Comparison of ENCODE assay signal across 8 cellular contexts in the genomic region with DNA sequence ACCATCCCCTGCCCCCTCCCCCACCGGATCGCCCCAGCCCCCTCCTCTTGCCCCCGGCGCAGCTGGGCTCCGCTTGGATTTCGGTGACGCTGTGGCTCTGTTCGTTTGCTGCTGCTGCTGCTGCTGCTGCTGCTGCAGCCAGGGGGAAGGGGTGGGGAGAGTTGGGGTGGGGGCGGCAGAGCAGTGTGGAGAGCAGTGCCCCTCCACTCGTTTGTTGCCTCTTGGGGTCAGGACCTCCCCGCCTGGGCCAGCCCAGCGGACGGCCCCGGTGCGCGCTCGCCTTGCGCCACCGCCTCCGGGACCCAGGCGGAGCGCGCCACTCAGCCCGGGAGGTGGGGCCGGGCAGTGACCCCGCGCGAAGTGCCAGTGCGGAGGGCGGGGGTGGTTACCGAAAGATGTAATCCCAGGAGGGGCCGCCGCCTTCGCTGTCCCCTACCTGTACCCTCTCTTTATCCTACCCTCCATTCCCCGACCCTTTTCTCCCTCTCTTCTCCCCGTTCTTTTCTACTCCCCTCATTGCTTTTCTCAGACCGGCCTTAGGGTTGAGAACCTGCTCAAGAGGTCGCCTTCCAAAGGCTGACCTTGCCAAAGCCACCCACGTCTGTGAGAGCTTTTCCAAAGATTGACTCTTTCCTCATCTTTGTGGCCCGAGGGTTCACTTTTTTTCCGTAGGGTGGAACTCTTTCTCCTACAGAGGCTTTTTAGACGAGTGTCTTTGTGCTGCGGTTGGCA.
A peak's percentile ranks its signal among the peaks of the same experiment; 100 is the strongest.
DNase-seq lines count a peak whose midpoint lies in the region; ATAC-seq and TF ChIP-seq lines count a peak whose summit lies in the region.

No MANE protein-coding gene starts in this region.

- peaks cover 12% of the 10 kb centered on the region for H3K4me1 ChIP-seq in cardiac muscle cell (ENCODE audit: low read depth)
- H3K4me1 ChIP-seq in tibial artery = peaks cover 0 to 13% (median 9%) of the 10 kb centered on the region in 4 donors

- H3K27me3 ChIP-seq in cardiac muscle cell = no peaks in the 10 kb centered on the region
- peaks cover 0 to 4% (median 0%) of the 10 kb centered on the region in 45 donors for H3K27me3 ChIP-seq in dorsolateral prefrontal cortex
- H3K27me3 ChIP-seq in neural cell (ENCODE audit: insufficient read depth, low read depth, low read length) = no peaks in the 10 kb centered on the region
- peaks cover 0 to 39% of the 10 kb centered on the region in 2 donors for H3K27me3 ChIP-seq in tibial artery

- peak; percentile 3 to 75 for DNase-seq in cardiac muscle cell (ENCODE audit: low read depth in 1 of 2, low spot score in 1 of 2)
- no peak for DNase-seq in left ventricle myocardium superior
- peak; percentile 45 for DNase-seq in NCI-H1092 treated with DMSO at 0.1 percent for 48 hours (lab: John Stamatoyannopoulos, UW)
- DNase-seq in dorsolateral prefrontal cortex = peak in 9 of 10 donors; percentile 43 to 78 (median 62)
- no peak for DNase-seq in tibial artery
- DNase-seq in activated CD8-positive, alpha-beta memory T cell treated with anti-CD3 and anti-CD28 coated beads for 24 hours = no peak
- no peak for DNase-seq in activated CD4-positive, alpha-beta T cell treated with anti-CD3 and anti-CD28 coated beads, Interleukin-2, amount 50 U/mL, for 1 hour

- H3K4me3 ChIP-seq in cardiac muscle cell (peak overlapping the region; percentile 51), dorsolateral prefrontal cortex (peak overlapping the region; percentile 37 to 82 (median 65)), neural cell (ENCODE audit: low read length) (peak overlapping the region; percentile 76), tibial artery (peak overlapping the region in 1 of 2 donors; percentile 31)

- H3K4me2 ChIP-seq in neural cell (ENCODE audit: low read length) = peak overlapping the region; percentile 68

- TF ChIP-seq EP300 in neural cell (conservative IDR thresholded peaks at IDR 0.05; ENCODE audit: poor library complexity, severe bottlenecking) = no peak

- peaks cover 4% of the 10 kb centered on the region for H3F3A ChIP-seq in neural cell (ENCODE audit: insufficient read depth, low read length, poor library complexity, severe bottlenecking)

- TF ChIP-seq CTCF in cardiac muscle cell (IDR thresholded peaks at IDR 0.05; ENCODE audit: low read depth, low read length) (no peak), dorsolateral prefrontal cortex (IDR thresholded peaks at IDR 0.05 in 54 of 56, conservative IDR thresholded peaks at IDR 0.05 in 2 of 56; ENCODE audit: low read depth in 1 of 56, partially characterized antibody in 56 of 56) (peak in 16 of 56 donors; percentile 5 to 36 (median 20)), neural cell (IDR thresholded peaks at IDR 0.05; ENCODE audit: poor library complexity, severe bottlenecking) (peak; percentile 32), tibial artery (IDR thresholded peaks at IDR 0.05) (no peak)

- TF ChIP-seq RAD21 in neural cell (conservative IDR thresholded peaks at IDR 0.05) = no peak

- no peak for ATAC-seq in left ventricle myocardium superior

- intact Hi-C loops in left ventricle myocardium superior (cut with micrococcal nuclease) (no loop called here), dorsolateral prefrontal cortex (cut with DNase I) (loop anchor here (5.0 to 10.0 kb wide), 5 partner anchors 136 to 521 kb away; a partner anchor contains a TSS), tibial artery (cut with DNase I; ENCODE audit: low total_unique reads) (no loop called here)

- H3K36me3 ChIP-seq in cardiac muscle cell = no peaks in the 10 kb centered on the region
- no peaks in the 10 kb centered on the region for H3K36me3 ChIP-seq in neural cell (ENCODE audit: insufficient read depth, low read length)
- H3K36me3 ChIP-seq in tibial artery = no peaks in the 10 kb centered on the region

- peak overlapping the region; percentile 93 for H2AFZ ChIP-seq in neural cell (ENCODE audit: low read depth, low read length)

- H3K79me2 ChIP-seq in neural cell (replicated peaks; ENCODE audit: insufficient read depth, low read length) = no peaks in the 10 kb centered on the region

- peak overlapping the region; percentile 91 for H3K9ac ChIP-seq in neural cell (ENCODE audit: low read length)

- H3K27ac ChIP-seq in cardiac muscle cell = peak overlapping the region; percentile 52
- peak overlapping the region; percentile 62 to 99 (median 96) for H3K27ac ChIP-seq in dorsolateral prefrontal cortex
- peak overlapping the region; percentile 94 for H3K27ac ChIP-seq in neural cell (ENCODE audit: low read length)
- no peak overlapping the region for H3K27ac ChIP-seq in tibial artery

- no peaks in the 10 kb centered on the region for H3K9me3 ChIP-seq in cardiac muscle cell (ENCODE audit: low read depth)
- no peaks in the 10 kb centered on the region for H3K9me3 ChIP-seq in neural cell (ENCODE audit: low read length)
- no peaks in the 10 kb centered on the region for H3K9me3 ChIP-seq in tibial artery

- H3K9me2 ChIP-seq in neural cell (ENCODE audit: insufficient read depth, low read length) = no peaks in the 10 kb centered on the region

- no peaks in the 10 kb centered on the region for H4K20me1 ChIP-seq in neural cell (ENCODE audit: insufficient read depth)

TF ChIP-seq in neural cell, 6 proteins besides CTCF, POLR2A, EP300 and RAD21:
- TF ChIP-seq MXI1 (conservative IDR thresholded peaks at IDR 0.05; ENCODE audit: poor library complexity, severe bottlenecking) (no peak), EZH2 (IDR thresholded peaks at IDR 0.05; ENCODE audit: borderline replicate concordance, insufficient read depth, low read length, poor library complexity, severe bottlenecking) (no peak), TAF1 (IDR thresholded peaks at IDR 0.05; ENCODE audit: low read depth) (peak; percentile 1), POLR2AphosphoS5 (IDR thresholded peaks at IDR 0.05) (peak; percentile 64), SMC3 (conservative IDR thresholded peaks at IDR 0.05; ENCODE audit: poor library complexity) (peak; percentile 39)
- TF ChIP-seq, protein P1, sequence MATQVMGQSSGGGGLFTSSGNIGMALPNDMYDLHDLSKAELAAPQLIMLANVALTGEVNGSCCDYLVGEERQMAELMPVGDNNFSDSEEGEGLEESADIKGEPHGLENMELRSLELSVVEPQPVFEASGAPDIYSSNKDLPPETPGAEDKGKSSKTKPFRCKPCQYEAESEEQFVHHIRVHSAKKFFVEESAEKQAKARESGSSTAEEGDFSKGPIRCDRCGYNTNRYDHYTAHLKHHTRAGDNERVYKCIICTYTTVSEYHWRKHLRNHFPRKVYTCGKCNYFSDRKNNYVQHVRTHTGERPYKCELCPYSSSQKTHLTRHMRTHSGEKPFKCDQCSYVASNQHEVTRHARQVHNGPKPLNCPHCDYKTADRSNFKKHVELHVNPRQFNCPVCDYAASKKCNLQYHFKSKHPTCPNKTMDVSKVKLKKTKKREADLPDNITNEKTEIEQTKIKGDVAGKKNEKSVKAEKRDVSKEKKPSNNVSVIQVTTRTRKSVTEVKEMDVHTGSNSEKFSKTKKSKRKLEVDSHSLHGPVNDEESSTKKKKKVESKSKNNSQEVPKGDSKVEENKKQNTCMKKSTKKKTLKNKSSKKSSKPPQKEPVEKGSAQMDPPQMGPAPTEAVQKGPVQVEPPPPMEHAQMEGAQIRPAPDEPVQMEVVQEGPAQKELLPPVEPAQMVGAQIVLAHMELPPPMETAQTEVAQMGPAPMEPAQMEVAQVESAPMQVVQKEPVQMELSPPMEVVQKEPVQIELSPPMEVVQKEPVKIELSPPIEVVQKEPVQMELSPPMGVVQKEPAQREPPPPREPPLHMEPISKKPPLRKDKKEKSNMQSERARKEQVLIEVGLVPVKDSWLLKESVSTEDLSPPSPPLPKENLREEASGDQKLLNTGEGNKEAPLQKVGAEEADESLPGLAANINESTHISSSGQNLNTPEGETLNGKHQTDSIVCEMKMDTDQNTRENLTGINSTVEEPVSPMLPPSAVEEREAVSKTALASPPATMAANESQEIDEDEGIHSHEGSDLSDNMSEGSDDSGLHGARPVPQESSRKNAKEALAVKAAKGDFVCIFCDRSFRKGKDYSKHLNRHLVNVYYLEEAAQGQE (IDR thresholded peaks at IDR 0.05; ENCODE audit: borderline replicate concordance) = peak; percentile 77

Comparison
In these comparisons a context has a peak if more than half of its experiments do, and no peak if none do; other contexts are left out.
1. DNase-seq: peak in cardiac muscle cell (2 of 2), NCI-H1092 treated with DMSO at 0.1 percent for 48 hours (single experiment) and dorsolateral prefrontal cortex (9 of 10); none in left ventricle myocardium superior (single experiment), tibial artery (0 of 2), activated CD8-positive, alpha-beta memory T cell treated with anti-CD3 and anti-CD28 coated beads for 24 hours (single experiment) and activated CD4-positive, alpha-beta T cell treated with anti-CD3 and anti-CD28 coated beads, Interleukin-2, amount 50 U/mL, for 1 hour (single experiment).
2. H3K27ac ChIP-seq: peak in cardiac muscle cell (single experiment), dorsolateral prefrontal cortex (59 of 59) and neural cell (single experiment); none in tibial artery (0 of 2).
3. intact Hi-C loops: an anchor here in dorsolateral prefrontal cortex (5.0 to 10.0 kb wide); none called in left ventricle myocardium superior and tibial artery.